In genomic region chr5:178357127-178357526, GRCh38 we compare ENCODE assay signal across 13 cellular contexts.
A peak's percentile ranks its signal among the peaks of the same experiment; 100 is the strongest.
DNase-seq lines count a peak whose midpoint lies in the region; ATAC-seq, FAIRE-seq and TF ChIP-seq lines count a peak whose summit lies in the region.
"Had no signal": no experiment of that assay in that cellular context is flagged by ENCODE, and none has a peak within 500 bp of the region (broad histone marks: within the 10 kb centered on the region; RNA-seq: fewer than 3 reads in every experiment).

No MANE protein-coding gene starts in this region.

- no peak overlapping the region for H3K9ac ChIP-seq in H1 (replicated peaks in 1 of 4; ENCODE audit: extremely low read depth in 1 of 4, low read depth in 3 of 4, low read length in 3 of 4)

- H2AFZ ChIP-seq in H1 (ENCODE audit: low read length): no peak overlapping the region

- TF ChIP-seq POLR2A in H1 (IDR thresholded peaks at IDR 0.05; ENCODE audit: control extremely low read depth in 1 of 2, low read depth in 2 of 2, low read length in 2 of 2) (no peak), spleen (IDR thresholded peaks at IDR 0.05) (no peak)

- no peak overlapping the region for H4K5ac ChIP-seq in H1 (ENCODE audit: insufficient read length, low read depth, low read length)

- no peak overlapping the region for H2BK12ac ChIP-seq in H1 (ENCODE audit: low read depth, low read length)

- H3K18ac ChIP-seq in H1 (ENCODE audit: extremely low read depth, low read length): no peak overlapping the region

- no peak for TF ChIP-seq EP300 in H1 (IDR thresholded peaks at IDR 0.05; ENCODE audit: borderline replicate concordance in 1 of 2, low read depth in 2 of 2, low read length in 2 of 2)

- TF ChIP-seq RAD21 in H1 (IDR thresholded peaks at IDR 0.05 in 1 of 2, conservative IDR thresholded peaks at IDR 0.05 in 1 of 2; ENCODE audit: low read depth in 2 of 2, low read length in 2 of 2): peak in 1 of 2 experiments; percentile 1; a peak in 1 of 4 replicates

- DNase-seq in MG63: peak; percentile 67
- peak; percentile 47 to 82 for DNase-seq in H1 (ENCODE audit: low read depth in 1 of 2, low spot score in 2 of 2)
- no peak for DNase-seq in left lung
- DNase-seq in spleen: peak; percentile 81
- DNase-seq in NCI-H524 (lab: John Stamatoyannopoulos, UW): no peak
- no peak for DNase-seq in RWPE1 (ENCODE audit: low spot score)
- no peak for DNase-seq in cerebellar nuclear complex (lab: John Stamatoyannopoulos, UW)
- DNase-seq: activated CD4-positive, alpha-beta T cell treated with anti-CD3 and anti-CD28 coated beads, Interleukin-2, amount 50 U/mL, for 1 hour; activated effector memory CD4-positive, alpha-beta T cell treated with anti-CD3 and anti-CD28 coated beads, Interleukin-2, amount 50 U/mL, for 16 hours; NCI-H2227 treated with DMSO at 0.1 percent for 48 hours had no signal

- no peaks in the 10 kb centered on the region for H3K79me1 ChIP-seq in H1 (ENCODE audit: low read depth, low read length)

- H2BK20ac ChIP-seq in H1 (ENCODE audit: low read length): no peak overlapping the region

- no peak overlapping the region for H4K91ac ChIP-seq in H1 (replicated peaks; ENCODE audit: insufficient read length, low read length)

- intact Hi-C loops in left lung (cut with DNase I) (no loop called here), spleen (cut with DNase I; ENCODE audit: low total_unique reads) (no loop called here)

- no peak overlapping the region for H2BK5ac ChIP-seq in H1 (ENCODE audit: low read depth, low read length)

- no peak overlapping the region for H3K56ac ChIP-seq in H1 (replicated peaks; ENCODE audit: insufficient read length, low read depth, low read length)

- H3K4me1 ChIP-seq in H1 (replicated peaks in 1 of 4; ENCODE audit: control insufficient read depth in 3 of 4, insufficient read depth in 4 of 4, low read length in 3 of 4) (peaks cover 7 to 28% (median 15%) of the 10 kb centered on the region in 4 experiments), left lung (peaks cover 10 to 12% of the 10 kb centered on the region in 2 donors), spleen (peaks cover 15 to 21% (median 18%) of the 10 kb centered on the region in 6 donors)
- H3K4me1 ChIP-seq: SJSA1 had no signal

- peak; percentile 70 for FAIRE-seq in H1 (lab: Jason Lieb, UNC)

- H3K4me3 ChIP-seq in MG63 (no peak overlapping the region), H1 (ENCODE audit: extremely low read depth in 1 of 4, insufficient read depth in 2 of 4, low read depth in 3 of 4, low read length in 4 of 4) (peak overlapping the region in 3 of 4 experiments; percentile 6 to 48 (median 12); a peak in 3 of 8 replicates), left lung (no peak overlapping the region), spleen (peak overlapping the region in 1 of 8 donors; percentile 9)
- H3K4me3 ChIP-seq: SJSA1, skin epidermis had no signal

- H4K20me1 ChIP-seq in H1 (replicated peaks in 1 of 2; ENCODE audit: control insufficient read depth in 1 of 2, insufficient read depth in 2 of 2, low read length in 2 of 2): peaks cover 0 to 9% of the 10 kb centered on the region in 2 experiments

- ATAC-seq in left lung (peak; percentile 30), GM21576 (IDR thresholded peaks at IDR 0.05; ENCODE audit: unreplicated experiment) (no peak)

- no peak overlapping the region for H2BK120ac ChIP-seq in H1 (replicated peaks; ENCODE audit: low read depth, low read length)

- TF ChIP-seq CTCF in H1 (IDR thresholded peaks at IDR 0.05; ENCODE audit: control extremely low read depth in 1 of 3, insufficient read depth in 1 of 3, low read depth in 1 of 3, low read length in 3 of 3) (no peak), left lung (IDR thresholded peaks at IDR 0.05) (no peak), spleen (IDR thresholded peaks at IDR 0.05 in 8 of 11, conservative IDR thresholded peaks at IDR 0.05 in 3 of 11) (no peak), RWPE1 (conservative IDR thresholded peaks at IDR 0.05; ENCODE audit: low read depth) (no peak)

- 11% methylated on average over 13 of the region's 13 CpGs; no CpG with 5 or more reads in 1 of the 2 experiments for WGBS in H1 (ENCODE audit: extremely low coverage in 1 of 2, insufficient coverage in 1 of 2, insufficient read length in 1 of 2, insufficient replicate concordance in 2 of 2, low coverage in 1 of 2, low lambda C conversion rate in 2 of 2, missing lambda C conversion rate in 1 of 2), 2 experiments
- whole genome bisulfite sequencing in spleen, 5 donors: 13 to 23% (median 20%) methylated on average over 7 to 13 of the region's 13 CpGs

- no peak overlapping the region for H3K23ac ChIP-seq in H1 (ENCODE audit: insufficient read length)

- H2BK15ac ChIP-seq in H1 (ENCODE audit: low read length): no peak overlapping the region

- H2AK5ac ChIP-seq in H1 (ENCODE audit: low read depth, low read length): no peak overlapping the region

- H3K23me2 ChIP-seq in H1 (ENCODE audit: low read depth, low read length): peaks cover 12% of the 10 kb centered on the region

- H3K4me2 ChIP-seq in H1 (ENCODE audit: insufficient read depth in 1 of 2, low read depth in 2 of 2, low read length in 2 of 2): peak overlapping the region; percentile 56 to 66

- no peak overlapping the region for H3K14ac ChIP-seq in H1 (ENCODE audit: insufficient read length)

- H3K9me3 ChIP-seq in MG63 (no peaks in the 10 kb centered on the region), H1 (ENCODE audit: insufficient read depth in 2 of 2, low read depth in 1 of 2, low read length in 1 of 2) (no peaks in the 10 kb centered on the region), left lung (no peaks in the 10 kb centered on the region), spleen (no peaks in the 10 kb centered on the region)

- no peak overlapping the region for H4K8ac ChIP-seq in H1 (ENCODE audit: extremely low read depth, insufficient read depth, low read length)

- CTCF ChIA-PET in H1 (lab: Charles Lee; ENCODE audit: partially characterized antibody) (interaction anchor here (0.9 to 1.8 kb wide), 5 partner anchors 19 to 197 kb away, joined by 3 to 4 read pairs (median 3); no protein-coding TSS in a partner anchor), RWPE1 (lab: Yijun Ruan, JAX) (no interaction called here)

- H3K27me3 ChIP-seq in MG63 (no peaks in the 10 kb centered on the region), H1 (replicated peaks in 1 of 4; ENCODE audit: control insufficient read depth in 3 of 4, extremely low read depth in 1 of 4, insufficient read depth in 3 of 4, low read length in 3 of 4) (no peaks in the 10 kb centered on the region), left lung (peaks cover 0 to 13% of the 10 kb centered on the region in 2 donors), spleen (replicated peaks in 1 of 7) (peaks cover 0 to 22% (median 0%) of the 10 kb centered on the region in 7 donors)
- H3K27me3 ChIP-seq: SJSA1 had no signal

- H3K4ac ChIP-seq in H1 (replicated peaks; ENCODE audit: insufficient read length, low read depth, low read length): no peak overlapping the region

- H3K36me3 ChIP-seq in MG63 (peaks cover 34% of the 10 kb centered on the region), H1 (ENCODE audit: control insufficient read depth in 2 of 4, insufficient read depth in 4 of 4, low read length in 3 of 4) (no peaks in the 10 kb centered on the region), left lung (no peaks in the 10 kb centered on the region), spleen (no peaks in the 10 kb centered on the region)
- H3K36me3 ChIP-seq: SJSA1 had no signal

- POLR2A ChIA-PET in H1 (lab: Charles Lee; ENCODE audit: partially characterized antibody) (no interaction called here), RWPE1 (lab: Yijun Ruan, JAX; ENCODE audit: low non-redundant PET) (interaction anchor here (0.6 kb wide), 1 partner anchor 53 kb away, joined by 4 read pairs; no protein-coding TSS in a partner anchor)

- H3K79me2 ChIP-seq in H1 (ENCODE audit: control insufficient read depth in 1 of 2, insufficient read depth in 2 of 2, low read length in 2 of 2): no peaks in the 10 kb centered on the region; a peak in 1 of 4 replicates

- H3K27ac ChIP-seq in H1 (ENCODE audit: low read depth, low read length) (no peak overlapping the region), left lung (no peak overlapping the region), spleen (peak overlapping the region in 7 of 8 donors; percentile 51 to 67 (median 57)), RWPE1 (no peak overlapping the region)
- H3K27ac ChIP-seq: SJSA1 had no signal

TF ChIP-seq in H1, 55 proteins besides CTCF, POLR2A, EP300 and RAD21 (continues in another document):
- TF ChIP-seq ASH2L (IDR thresholded peaks at IDR 0.05; ENCODE audit: low read length): no peak
- TF ChIP-seq ATF2 (IDR thresholded peaks at IDR 0.05; ENCODE audit: low read length): no peak
- no peak for TF ChIP-seq SIN3A (conservative IDR thresholded peaks at IDR 0.05 in 1 of 2, IDR thresholded peaks at IDR 0.05 in 1 of 2; ENCODE audit: low read depth in 1 of 2, low read length in 2 of 2)
- TF ChIP-seq CTBP2 (IDR thresholded peaks at IDR 0.05; ENCODE audit: borderline replicate concordance, insufficient read depth, insufficient read length, low read length): no peak
- TF ChIP-seq TCF12 (IDR thresholded peaks at IDR 0.05; ENCODE audit: low read depth, low read length): no peak
- TF ChIP-seq ZNF274 (IDR thresholded peaks at IDR 0.05; ENCODE audit: borderline replicate concordance, extremely low read depth, low read length): no peak
- TF ChIP-seq HDAC2 (IDR thresholded peaks at IDR 0.05; ENCODE audit: borderline replicate concordance in 1 of 2, low read depth in 2 of 2, low read length in 2 of 2): peak in 1 of 2 experiments; percentile 61; a peak in 1 of 4 replicates
- TF ChIP-seq E2F6 (IDR thresholded peaks at IDR 0.05): no peak
- no peak for TF ChIP-seq KDM5A (IDR thresholded peaks at IDR 0.05; ENCODE audit: low read length)
- TF ChIP-seq HDAC6 (IDR thresholded peaks at IDR 0.05; ENCODE audit: low read depth, low read length): no peak

Comparison
In these comparisons a context has a peak if more than half of its experiments do, and no peak if none do; other contexts are left out.
1. DNase-seq: peak in MG63 (single experiment), H1 (2 of 2) and spleen (single experiment); none in left lung (0 of 2), NCI-H524 (0 of 2), RWPE1 (single experiment) and cerebellar nuclear complex (0 of 2).
2. H3K4me3 ChIP-seq: peak in H1 (3 of 4); none in MG63 (single experiment) and left lung (0 of 2).
3. H3K27ac ChIP-seq: peak in spleen (7 of 8); none in H1 (single experiment), left lung (0 of 2) and RWPE1 (single experiment).